In genomic region chr20:63624486-63624885, GRCh38 we compare ENCODE assay signal across 11 cellular contexts. TPM values are rescaled to one million over a fixed set of nuclear protein-coding genes. Genes with fewer than 3 reads are reported as not detected.
DNase-seq lines count a peak whose midpoint lies in the region; ATAC-seq and TF ChIP-seq lines count a peak whose summit lies in the region.
"Had no signal": no experiment of that assay in that cellular context is flagged by ENCODE, and none has a peak within 500 bp of the region (broad histone marks: within the 10 kb centered on the region; RNA-seq: fewer than 3 reads in every experiment).

No MANE protein-coding gene starts in this region.

- H3K4me1 Mint-ChIP-seq in WTC11 (peaks cover 22% of the 10 kb centered on the region), naive B cell (peaks cover 23 to 48% (median 36%) of the 10 kb centered on the region in 3 donors)
- peaks cover 17% of the 10 kb centered on the region for H3K4me1 Mint-ChIP-seq in activated T-helper 2 cell treated with anti-CD3 and anti-CD28 coated beads, Interferon-gamma antibody, Interleukin-2, Interleukin-4, amounts not matched to agents 10 μg/mL and 5 μg/mL and 100 μg/mL, durations not matched to agents 14 hours and 24 hours and 36 hours (ENCODE audit: low read depth)

- H3K27me3 Mint-ChIP-seq in WTC11 (ENCODE audit: low read depth) (no peaks in the 10 kb centered on the region), naive B cell (no peaks in the 10 kb centered on the region)
- no peaks in the 10 kb centered on the region for H3K27me3 Mint-ChIP-seq in activated T-helper 2 cell treated with anti-CD3 and anti-CD28 coated beads, Interferon-gamma antibody, Interleukin-2, Interleukin-4, amounts not matched to agents 10 μg/mL and 5 μg/mL and 100 μg/mL, durations not matched to agents 14 hours and 24 hours and 36 hours (ENCODE audit: low read depth)

- TF ChIP-seq CTCF in WTC11 (IDR thresholded peaks at IDR 0.05): no peak

- no peaks in the 10 kb centered on the region for H3K27me3 ChIP-seq in HUES6 (ENCODE audit: control insufficient read depth, insufficient read depth, low read length)

- POLR2A ChIA-PET in WTC11 (lab: Charles Lee): interaction anchor here (0.6 to 1.0 kb wide), 2 partner anchors 33 to 116 kb away, joined by 3 to 4 read pairs; partner anchors contain the start of gene RTEL1

- H3K9me3 Mint-ChIP-seq in WTC11 (no peaks in the 10 kb centered on the region), naive B cell (no peaks in the 10 kb centered on the region)
- no peaks in the 10 kb centered on the region for H3K9me3 Mint-ChIP-seq in activated T-helper 2 cell treated with anti-CD3 and anti-CD28 coated beads, Interferon-gamma antibody, Interleukin-2, Interleukin-4, amounts not matched to agents 10 μg/mL and 5 μg/mL and 100 μg/mL, durations not matched to agents 14 hours and 24 hours and 36 hours

- H3K4me3 Mint-ChIP-seq in WTC11 (0 out of 2 replicates have a peak overlapping the region, but pooled peaks have one; percentile 3), naive B cell (peak overlapping the region in 5 of 8 donors; percentile 47 to 90 (median 64))
- H3K4me3 Mint-ChIP-seq in activated T-helper 2 cell treated with anti-CD3 and anti-CD28 coated beads, Interferon-gamma antibody, Interleukin-2, Interleukin-4, amounts not matched to agents 10 μg/mL and 5 μg/mL and 100 μg/mL, durations not matched to agents 14 hours and 24 hours and 36 hours (ENCODE audit: low read depth): no peak overlapping the region

- H3K4me3 ChIP-seq in HUES6 (ENCODE audit: low read depth, low read length): 0 out of 2 replicates have a peak overlapping the region, but pooled peaks have one; percentile 23

- CTCF ChIA-PET in WTC11 (lab: Charles Lee): interaction anchor here (1.2 to 3.3 kb wide), 3 partner anchors 17 to 356 kb away, joined by 4 to 17 read pairs (median 10); no protein-coding TSS in a partner anchor

- peak; percentile 22 for DNase-seq in NCI-H82 (lab: John Stamatoyannopoulos, UW)
- no peak for DNase-seq in NCI-H82 treated with DMSO at 0.1 percent for 48 hours (lab: John Stamatoyannopoulos, UW; ENCODE audit: unreplicated experiment)
- no peak for DNase-seq in WTC11 (ENCODE audit: low spot score)
- no peak for DNase-seq in naive B cell
- no peak for DNase-seq in activated T-helper 2 cell treated with anti-CD3 and anti-CD28 coated beads, Interferon-gamma antibody, Interleukin-2, Interleukin-4, amounts not matched to agents 10 μg/mL and 5 μg/mL and 100 μg/mL, durations not matched to agents 14 hours and 24 hours and 36 hours (ENCODE audit: low spot score)
- DNase-seq in NCI-H1105 (lab: John Stamatoyannopoulos, UW): no peak
- DNase-seq: activated CD4-positive, alpha-beta T cell treated with anti-CD3 and anti-CD28 coated beads for 4 hours; activated gamma-delta T cell treated with Interleukin-2 at 50 U/mL for 16 hours; MM.1S had no signal

- no peaks in the 10 kb centered on the region for H3K9me3 ChIP-seq in HUES6 (ENCODE audit: control insufficient read depth, insufficient read depth, low read depth, low read length)

- no peak for ATAC-seq in WTC11
- ATAC-seq in naive B cell (ENCODE audit: low read depth in 2 of 2): no peak
- no peak for ATAC-seq in activated CD4-positive, CD25-positive, alpha-beta regulatory T cell treated with anti-CD3 and anti-CD28 coated beads, Interleukin-2, amount 50 U/mL, for 24 hours

- intact Hi-C loops in activated T-helper 2 cell treated with anti-CD3 and anti-CD28 coated beads, Interferon-gamma antibody, Interleukin-2, Interleukin-4, amounts not matched to agents 10 μg/mL and 5 μg/mL and 100 μg/mL, durations not matched to agents 14 hours and 24 hours and 36 hours (cut with micrococcal nuclease): no loop called here

- H3K36me3 Mint-ChIP-seq in WTC11: no peaks in the 10 kb centered on the region
- no peaks in the 10 kb centered on the region for H3K36me3 Mint-ChIP-seq in naive B cell
- peaks cover 24% of the 10 kb centered on the region for H3K36me3 Mint-ChIP-seq in activated T-helper 2 cell treated with anti-CD3 and anti-CD28 coated beads, Interferon-gamma antibody, Interleukin-2, Interleukin-4, amounts not matched to agents 10 μg/mL and 5 μg/mL and 100 μg/mL, durations not matched to agents 14 hours and 24 hours and 36 hours (ENCODE audit: low read depth)

- H3K4me1 ChIP-seq in HUES6 (ENCODE audit: control insufficient read depth, insufficient read depth, low read length): peaks cover 9% of the 10 kb centered on the region; the same call in 1 of the 2 replicates

- H3K36me3 ChIP-seq in HUES6 (ENCODE audit: control insufficient read depth, insufficient read depth, low read length): no peaks in the 10 kb centered on the region; the same call in 1 of the 2 replicates

- no peak overlapping the region for H3K9ac ChIP-seq in HUES6 (ENCODE audit: low read length)

- H3K27ac Mint-ChIP-seq in WTC11 (peak overlapping the region; percentile 53), naive B cell (peak overlapping the region in 2 of 6 donors; percentile 76 to 92)
- no peak overlapping the region for H3K27ac Mint-ChIP-seq in activated T-helper 2 cell treated with anti-CD3 and anti-CD28 coated beads, Interferon-gamma antibody, Interleukin-2, Interleukin-4, amounts not matched to agents 10 μg/mL and 5 μg/mL and 100 μg/mL, durations not matched to agents 14 hours and 24 hours and 36 hours

- no peak overlapping the region for H3K27ac ChIP-seq in HUES6 (ENCODE audit: low read depth, low read length)

TF ChIP-seq in WTC11, 78 proteins besides CTCF, POLR2A, EP300 and RAD21:
- TF ChIP-seq ZNF219 (CRISPR knock-in tag; IDR thresholded peaks at IDR 0.05; ENCODE audit: borderline replicate concordance): no peak

RNA-seq across cellular contexts. Expression of gene GMEB2, which starts 2.4 kb away (rescaled TPM):
- total RNA-seq in WTC11 (2021): 14.1 to 14.8 TPM (median 14.2 TPM) in 3 replicates
- 10 to 100 TPM in 1 of 6 donors, 1 to 10 TPM in 5; 3.1 to 16.0 (median 8.6) TPM for polyA plus RNA-seq in naive B cell (ENCODE audit: low read depth in 6 of 6)
- 12.4 and 13.6 TPM in 2 replicates for total RNA-seq in activated T-helper 2 cell treated with anti-CD3 and anti-CD28 coated beads, Interferon-gamma antibody, Interleukin-2, Interleukin-4, amounts not matched to agents 10 μg/mL and 5 μg/mL and 100 μg/mL, durations not matched to agents 14 hours and 24 hours and 36 hours

RNA-seq across cellular contexts. Expression of gene STMN3, which starts 28.7 kb away (rescaled TPM):
- 53.0 to 65.6 TPM (median 53.4 TPM) in 3 replicates for total RNA-seq in WTC11 (2021)
- polyA plus RNA-seq in naive B cell (ENCODE audit: low read depth in 6 of 6): 1 to 10 TPM; 1.2 to 4.2 (median 2.5) TPM
- total RNA-seq in activated T-helper 2 cell treated with anti-CD3 and anti-CD28 coated beads, Interferon-gamma antibody, Interleukin-2, Interleukin-4, amounts not matched to agents 10 μg/mL and 5 μg/mL and 100 μg/mL, durations not matched to agents 14 hours and 24 hours and 36 hours: 6.5 and 7.1 TPM in 2 replicates

RNA-seq across cellular contexts. Expression of gene RTEL1, which starts 33.6 kb away (rescaled TPM):
- 39.3 to 44.9 TPM (median 40.5 TPM) in 3 replicates for total RNA-seq in WTC11 (2021)
- 1 to 10 TPM in 5 of 6 donors, not detected in 1; 1.5 to 6.5 (median 3.0) TPM for polyA plus RNA-seq in naive B cell (ENCODE audit: low read depth in 6 of 6)
- total RNA-seq in activated T-helper 2 cell treated with anti-CD3 and anti-CD28 coated beads, Interferon-gamma antibody, Interleukin-2, Interleukin-4, amounts not matched to agents 10 μg/mL and 5 μg/mL and 100 μg/mL, durations not matched to agents 14 hours and 24 hours and 36 hours: 44.0 and 46.9 TPM in 2 replicates

RNA-seq across cellular contexts. Expression of gene HELZ2, which starts 50.4 kb away (rescaled TPM):
- total RNA-seq in WTC11 (2021): 27.5 to 32.6 TPM (median 32.4 TPM) in 3 replicates
- 10 to 100 TPM in 3 of 6 donors, 1 to 10 TPM in 3; 2.5 to 11.6 (median 9.3) TPM for polyA plus RNA-seq in naive B cell (ENCODE audit: low read depth in 6 of 6)
- 10.3 and 11.5 TPM in 2 replicates for total RNA-seq in activated T-helper 2 cell treated with anti-CD3 and anti-CD28 coated beads, Interferon-gamma antibody, Interleukin-2, Interleukin-4, amounts not matched to agents 10 μg/mL and 5 μg/mL and 100 μg/mL, durations not matched to agents 14 hours and 24 hours and 36 hours
